ENCODE assay signal across 8 cellular contexts in genomic region chr6:53065266-53066058, GRCh38. TPM values are rescaled to one million over a fixed set of nuclear protein-coding genes. Genes with fewer than 3 reads are reported as not detected.
DNase-seq lines count a peak whose midpoint lies in the region; ATAC-seq and TF ChIP-seq lines count a peak whose summit lies in the region.

FBXO9 (plus strand) TSS chr6:53065404; CDS start chr6:53065790, 386 bp downstream.

- peak within 1 kb of the TSS; percentile 99 for H3K27ac Mint-ChIP-seq in T-helper 1 cell treated with Interleukin-12 subunit alpha and Interleukin-12 subunit beta and Interleukin-4 antibody, amounts not matched to agents 30 μg/mL and 1 μg/mL, for 36 hours

- H3K4me1 Mint-ChIP-seq in T-helper 1 cell treated with Interleukin-12 subunit alpha and Interleukin-12 subunit beta and Interleukin-4 antibody, amounts not matched to agents 30 μg/mL and 1 μg/mL, for 36 hours (ENCODE audit: low read depth) = peaks cover 32% of the 10 kb centered on the region

- peak; percentile 47 for ATAC-seq in GM21717 (IDR thresholded peaks at IDR 0.05; ENCODE audit: unreplicated experiment)
- peak; percentile 68 to 76 for ATAC-seq in gastrocnemius medialis

- intact Hi-C loops in gastrocnemius medialis (cut with DNase I; ENCODE audit: low total_unique reads) = loop anchor here (1.0 kb wide), 1 partner anchor 70 kb away; the partner anchor contains the start of gene GSTA4

- no peaks in the 10 kb centered on the region for H3K27me3 ChIP-seq in iPS DF 6.9 (ENCODE audit: control insufficient read depth, insufficient read depth, low read length)
- H3K27me3 ChIP-seq in gastrocnemius medialis = no peaks in the 10 kb centered on the region

- WGBS in iPS DF 6.9 (ENCODE audit: insufficient coverage, insufficient read length) = no CpG with 5 or more reads among the region's 77 CpGs

- H3K9me3 Mint-ChIP-seq in T-helper 1 cell treated with Interleukin-12 subunit alpha and Interleukin-12 subunit beta and Interleukin-4 antibody, amounts not matched to agents 30 μg/mL and 1 μg/mL, for 36 hours = no peaks in the 10 kb centered on the region

- no peaks in the 10 kb centered on the region for H3K9me3 ChIP-seq in iPS DF 6.9 (ENCODE audit: control insufficient read depth, insufficient read depth, low read length)
- no peaks in the 10 kb centered on the region for H3K9me3 ChIP-seq in gastrocnemius medialis

- H3K36me3 Mint-ChIP-seq in T-helper 1 cell treated with Interleukin-12 subunit alpha and Interleukin-12 subunit beta and Interleukin-4 antibody, amounts not matched to agents 30 μg/mL and 1 μg/mL, for 36 hours (ENCODE audit: low read depth) = peaks cover 4% of the 10 kb centered on the region

- no peaks in the 10 kb centered on the region for H3K27me3 Mint-ChIP-seq in T-helper 1 cell treated with Interleukin-12 subunit alpha and Interleukin-12 subunit beta and Interleukin-4 antibody, amounts not matched to agents 30 μg/mL and 1 μg/mL, for 36 hours (ENCODE audit: low read depth)

- peak within 1 kb of the TSS; percentile 98 for H3K4me3 Mint-ChIP-seq in T-helper 1 cell treated with Interleukin-12 subunit alpha and Interleukin-12 subunit beta and Interleukin-4 antibody, amounts not matched to agents 30 μg/mL and 1 μg/mL, for 36 hours

- H3K27ac ChIP-seq in iPS DF 6.9 (ENCODE audit: low read length) (no peak within 1 kb of the TSS), gastrocnemius medialis (peak within 1 kb of the TSS; percentile 89 to 95 (median 93))

- peak within 1 kb of the TSS; percentile 88 for H3K4me3 ChIP-seq in Jurkat, Clone E6-1 (ENCODE audit: low read length)
- H3K4me3 ChIP-seq in iPS DF 6.9 (ENCODE audit: low read length) = peak within 1 kb of the TSS; percentile 99
- H3K4me3 ChIP-seq in gastrocnemius medialis = peak within 1 kb of the TSS; percentile 71 to 98 (median 96)

- H3K36me3 ChIP-seq in iPS DF 6.9 (ENCODE audit: control insufficient read depth, insufficient read depth, low read length) = no peaks in the 10 kb centered on the region
- no peaks in the 10 kb centered on the region for H3K36me3 ChIP-seq in gastrocnemius medialis

- peak; percentile 55 for DNase-seq in GDM1 (lab: John Stamatoyannopoulos, UW)
- peak; percentile 47 for DNase-seq in Jurkat, Clone E6-1 (ENCODE audit: low read depth, low spot score)
- peak in 56 of 58 donors; percentile 20 to 92 (median 76) for DNase-seq in anterior cingulate cortex (lab: John Stamatoyannopoulos, UW)
- DNase-seq in iPS DF 6.9 (ENCODE audit: low read depth, low spot score) = peak; percentile 31
- peak; percentile 43 to 52 for DNase-seq in gastrocnemius medialis
- DNase-seq in GF-D8 (lab: John Stamatoyannopoulos, UW) = no peak

- H3K4me1 ChIP-seq in iPS DF 6.9 (ENCODE audit: control insufficient read depth, insufficient read depth, low read length) (no peaks in the 10 kb centered on the region), gastrocnemius medialis (peaks cover 27 to 34% of the 10 kb centered on the region in 2 donors)

- in situ Hi-C loops in gastrocnemius medialis (cut with MboI; ENCODE audit: low sequenced_read_pairs in 4 of 4) = no loop called here

- TF ChIP-seq CTCF in gastrocnemius medialis (IDR thresholded peaks at IDR 0.05 in 4 of 5, conservative IDR thresholded peaks at IDR 0.05 in 1 of 5) = no peak

- TF ChIP-seq POLR2A in gastrocnemius medialis (IDR thresholded peaks at IDR 0.05) = peak; percentile 67 to 73

RNA-seq across cellular contexts. Expression of gene FBXO9, which starts in this region (rescaled TPM):
- polyA plus RNA-seq in Jurkat, Clone E6-1 (2012; ENCODE audit: insufficient read depth, insufficient read length) = 54.3 TPM
- 10 to 100 TPM; 16.6 to 20.2 (median 19.6) TPM for total RNA-seq in gastrocnemius medialis
